ENCODE assay signal across 16 cellular contexts in the genomic region with DNA sequence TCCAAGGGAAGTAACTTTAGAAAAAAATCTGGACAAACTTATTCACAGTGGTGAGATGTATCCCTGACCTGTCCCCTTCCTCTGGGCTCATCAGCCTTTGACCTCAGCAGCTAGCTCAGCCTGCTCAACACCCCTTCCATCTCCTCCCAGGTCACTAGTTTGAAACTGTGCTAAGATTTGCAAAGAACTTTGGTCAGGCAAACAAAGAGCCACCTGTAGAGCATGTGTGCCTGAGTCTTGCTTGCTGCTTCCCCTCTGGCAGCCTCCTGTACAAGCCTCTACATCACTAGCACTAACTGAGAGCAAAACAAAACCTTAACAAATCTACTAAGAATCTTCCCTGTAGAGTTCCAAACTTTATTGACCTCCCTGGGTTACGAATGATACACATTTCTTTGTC. TPM values are rescaled to one million over a fixed set of nuclear protein-coding genes. Genes with fewer than 3 reads are reported as not detected.
"Had no signal": no experiment of that assay in that cellular context is flagged by ENCODE, and none has a peak within 500 bp of the region (broad histone marks: within the 10 kb centered on the region; RNA-seq: fewer than 3 reads in every experiment).

No MANE protein-coding gene starts in this region.

- H3K4me1 Mint-ChIP-seq: stimulated activated naive CD8-positive, alpha-beta T cell treated with anti-CD3 and anti-CD28 coated beads, Interleukin-15, amount 100 ng/mL, for 72 hours had no signal

- H3K27ac ChIP-seq: lower lobe of right lung, testis had no signal

- H3K9ac ChIP-seq: SK-N-SH had no signal

- H3K4me1 ChIP-seq: lower lobe of right lung, testis had no signal

- DNase-seq: activated CD4-positive, alpha-beta T cell treated with anti-CD3 and anti-CD28 coated beads, Interleukin-2, amount 50 U/mL, for 4 hours; activated effector memory CD4-positive, alpha-beta T cell treated with anti-CD3 and anti-CD28 coated beads, Interleukin-2, amount 50 U/mL, for 16 hours; activated T-cell treated with anti-CD3 and anti-CD28 coated beads, Interleukin-2, amount 50 U/mL, for 1 hour; central memory CD4-positive, alpha-beta T cell; effector memory CD8-positive, alpha-beta T cell; erythroblast; hippocampal formation; kidney glomerular epithelial cell; lower lobe of right lung; naive thymus-derived CD8-positive, alpha-beta T cell; SK-N-SH; stimulated activated CD4-positive, alpha-beta T cell treated with anti-CD3 and anti-CD28 coated beads, Interleukin-4, amount 100 ng/mL, for 1 hour; stimulated activated naive CD8-positive, alpha-beta T cell treated with anti-CD3 and anti-CD28 coated beads, Interleukin-15, amount 100 ng/mL, for 72 hours; testis had no signal

- H3K27me3 ChIP-seq: testis had no signal

- H3K4me3 Mint-ChIP-seq: effector memory CD8-positive, alpha-beta T cell; naive thymus-derived CD8-positive, alpha-beta T cell; stimulated activated naive CD8-positive, alpha-beta T cell treated with anti-CD3 and anti-CD28 coated beads, Interleukin-15, amount 100 ng/mL, for 72 hours had no signal

- ATAC-seq: effector memory CD8-positive, alpha-beta T cell; lower lobe of right lung; naive thymus-derived CD8-positive, alpha-beta T cell; stimulated activated naive CD8-positive, alpha-beta T cell treated with anti-CD3 and anti-CD28 coated beads, Interleukin-15, amount 100 ng/mL, for 72 hours had no signal

- H3K9me3 ChIP-seq: lower lobe of right lung, SK-N-SH, testis had no signal

- H3K9me3 Mint-ChIP-seq: effector memory CD8-positive, alpha-beta T cell; naive thymus-derived CD8-positive, alpha-beta T cell; stimulated activated naive CD8-positive, alpha-beta T cell treated with anti-CD3 and anti-CD28 coated beads, Interleukin-15, amount 100 ng/mL, for 72 hours had no signal

- H3K27me3 Mint-ChIP-seq: effector memory CD8-positive, alpha-beta T cell; naive thymus-derived CD8-positive, alpha-beta T cell; stimulated activated naive CD8-positive, alpha-beta T cell treated with anti-CD3 and anti-CD28 coated beads, Interleukin-15, amount 100 ng/mL, for 72 hours had no signal

- H3K4me3 ChIP-seq: lower lobe of right lung, testis had no signal

RNA-seq across cellular contexts. Expression of gene NR1I2, which starts 43.9 kb away (rescaled TPM):
- total RNA-seq: osteocyte; T-helper 1 cell treated with Interleukin-12 subunit alpha and Interleukin-12 subunit beta and Interleukin-4 antibody, amounts not matched to agents 30 ng/mL and 1 ng/mL, for 36 hours had no signal
